Comparison of ENCODE assay signal across 12 cellular contexts in the genomic region with DNA sequence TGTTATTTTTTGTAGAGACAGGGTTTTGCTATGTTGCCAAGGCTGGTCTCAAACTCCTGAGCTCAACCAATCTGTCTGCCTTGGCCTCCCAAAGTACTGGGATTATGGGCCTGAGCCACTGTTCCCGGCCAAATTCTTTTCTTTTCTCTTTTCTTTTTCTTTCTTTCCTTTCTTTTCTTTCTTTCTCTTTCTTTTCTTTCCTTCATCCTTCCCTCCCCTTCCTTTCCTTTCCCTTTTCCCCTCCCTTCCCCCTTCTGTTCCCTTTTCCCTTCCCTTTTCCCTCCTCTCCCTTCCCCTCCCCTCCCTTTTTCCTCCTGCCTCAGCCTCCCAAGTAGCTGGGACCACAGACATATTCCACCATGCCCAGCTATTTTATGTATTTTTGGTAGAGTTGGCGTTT.
"Had no signal": no experiment of that assay in that cellular context is flagged by ENCODE, and none has a peak within 500 bp of the region (broad histone marks: within the 10 kb centered on the region; RNA-seq: fewer than 3 reads in every experiment).

No MANE protein-coding gene starts in this region.

- H3K36me3 ChIP-seq: breast epithelium, pancreas, thoracic aorta had no signal

- H3K4me3 ChIP-seq: breast epithelium, esophagus muscularis mucosa, pancreas, stomach, thoracic aorta had no signal

- H3K9me3 ChIP-seq: breast epithelium, esophagus muscularis mucosa, pancreas, stomach, thoracic aorta had no signal

- H3K27ac ChIP-seq: breast epithelium, esophagus muscularis mucosa, pancreas, stomach, thoracic aorta had no signal

- H3K27me3 ChIP-seq: breast epithelium, esophagus muscularis mucosa, pancreas, stomach had no signal

- DNase-seq: activated naive CD4-positive, alpha-beta T cell; activated T-cell treated with anti-CD3 and anti-CD28 coated beads, Interleukin-2, amount 50 U/mL, for 48 hours; anterior cingulate cortex; pancreas; Right ventricle myocardium superior; stimulated activated CD4-positive, alpha-beta T cell treated with anti-CD3 and anti-CD28 coated beads, Interleukin-15, amount 100 ng/mL, for 24 hours; stimulated activated CD4-positive, alpha-beta T cell treated with anti-CD3 and anti-CD28 coated beads, Interleukin-4, amount 100 ng/mL, for 24 hours; stomach had no signal

- ATAC-seq: pancreas, SK-N-SH treated with all-trans-retinoic acid at 6 μM for 48 hours had no signal
